8 cellular contexts compared by ENCODE assay signal in genomic region chr2:52976132-52976949, GRCh38.
DNase-seq lines count a peak whose midpoint lies in the region; ATAC-seq, FAIRE-seq and TF ChIP-seq lines count a peak whose summit lies in the region.

No MANE protein-coding gene starts in this region.

- no peak overlapping the region for H3K9ac ChIP-seq in PC-3 (ENCODE audit: low read length)

- peak; percentile 93 for TF ChIP-seq CTCF in PC-3 (conservative IDR thresholded peaks at IDR 0.05; ENCODE audit: low read depth, low read length)
- TF ChIP-seq CTCF in foreskin keratinocyte (conservative IDR thresholded peaks at IDR 0.05) = peak; percentile 69

- H3K4me2 ChIP-seq in PC-3 (ENCODE audit: low read length) = no peak overlapping the region

- H3K27ac ChIP-seq in PC-3 (ENCODE audit: low read length) (no peak overlapping the region), foreskin keratinocyte (no peak overlapping the region), small intestine (ENCODE audit: low read depth in 1 of 2, low read length in 1 of 2) (no peak overlapping the region)

- CTCF ChIA-PET in PC-3 (lab: Charles Lee) = interaction anchor here (0.5 to 1.2 kb wide), 3 partner anchors 34 to 166 kb away, joined by 3 to 8 read pairs (median 6); no protein-coding TSS in a partner anchor

- peak; percentile 5 for DNase-seq in Ammon's horn (ENCODE audit: low spot score)
- peak; percentile 21 to 51 for DNase-seq in HAP-1 (ENCODE audit: low spot score in 2 of 2)
- DNase-seq in PC-3 = peak; percentile 72
- DNase-seq in foreskin keratinocyte = peak; percentile 4 to 35
- no peak for DNase-seq in cerebellar nuclear complex (lab: John Stamatoyannopoulos, UW)
- DNase-seq in small intestine = no peak
- DNase-seq in T-helper 1 cell = no peak

- H3K79me2 ChIP-seq in PC-3 (ENCODE audit: low read length) = no peaks in the 10 kb centered on the region

- no peaks in the 10 kb centered on the region for H3K36me3 ChIP-seq in HAP-1 (replicated peaks)
- H3K36me3 ChIP-seq in PC-3 (ENCODE audit: low read depth, low read length) = no peaks in the 10 kb centered on the region
- H3K36me3 ChIP-seq in small intestine (ENCODE audit: control insufficient read depth in 2 of 2, insufficient read depth in 2 of 2, low read length in 2 of 2) = no peaks in the 10 kb centered on the region

- no peaks in the 10 kb centered on the region for H3K4me1 ChIP-seq in HAP-1
- no peaks in the 10 kb centered on the region for H3K4me1 ChIP-seq in PC-3 (ENCODE audit: insufficient read depth, low read length)
- H3K4me1 ChIP-seq in foreskin keratinocyte = no peaks in the 10 kb centered on the region
- H3K4me1 ChIP-seq in small intestine (ENCODE audit: control insufficient read depth in 2 of 2, insufficient read depth in 1 of 2, low read depth in 1 of 2, low read length in 1 of 2) = no peaks in the 10 kb centered on the region

- intact Hi-C loops in PC-3 (cut with micrococcal nuclease) = loop anchor here (1.0 to 5.0 kb wide), 4 partner anchors 40 to 559 kb away; no protein-coding TSS in a partner anchor

- H3K9me2 ChIP-seq in PC-3 (replicated peaks; ENCODE audit: low read length) = no peaks in the 10 kb centered on the region

- H3K4me3 ChIP-seq in HAP-1 = no peak overlapping the region
- H3K4me3 ChIP-seq in PC-3 (ENCODE audit: low read length) = no peak overlapping the region
- no peak overlapping the region for H3K4me3 ChIP-seq in small intestine (ENCODE audit: low read depth in 1 of 2, low read length in 2 of 2)

- H3K9me3 ChIP-seq in HAP-1 = no peaks in the 10 kb centered on the region
- H3K9me3 ChIP-seq in PC-3 (ENCODE audit: low read length) = no peaks in the 10 kb centered on the region
- H3K9me3 ChIP-seq in small intestine (ENCODE audit: control insufficient read depth, low read depth) = no peaks in the 10 kb centered on the region

- ATAC-seq in PC-3 = peak; percentile 88
- ATAC-seq in foreskin keratinocyte = peak; percentile 81
- ATAC-seq in HG02571 (IDR thresholded peaks at IDR 0.05; ENCODE audit: unreplicated experiment) = no peak

- H4K20me1 ChIP-seq in PC-3 (ENCODE audit: low read length) = no peaks in the 10 kb centered on the region

- in situ Hi-C loops in HAP-1 (cut with MboI; ENCODE audit: low sequenced_read_pairs) = no loop called here

- BruUV-seq in PC-3 (replicated peaks; lab: Mats Ljungman, UMichigan) = no TSS peak

- no peak for FAIRE-seq in small intestine (lab: Jason Lieb, UNC)

- H3K27me3 ChIP-seq in HAP-1 (ENCODE audit: low read depth) = no peaks in the 10 kb centered on the region
- no peaks in the 10 kb centered on the region for H3K27me3 ChIP-seq in PC-3 (ENCODE audit: low read length)
- no peaks in the 10 kb centered on the region for H3K27me3 ChIP-seq in foreskin keratinocyte
- no peaks in the 10 kb centered on the region for H3K27me3 ChIP-seq in small intestine (ENCODE audit: control insufficient read depth in 2 of 2, insufficient read depth in 2 of 2, low read length in 2 of 2)

- H3F3A ChIP-seq in PC-3 (ENCODE audit: low read length, unreplicated experiment) = no peaks in the 10 kb centered on the region

- POLR2A ChIA-PET in PC-3 (lab: Charles Lee; ENCODE audit: unreplicated experiment) = no interaction called here

- H2AFZ ChIP-seq in PC-3 (ENCODE audit: low read length) = no peak overlapping the region

- 45 to 48% (median 47%) methylated on average over 2 of the region's 2 CpGs for WGBS in small intestine, 3 donors

Comparison
In these comparisons a context has a peak if more than half of its experiments do, and no peak if none do; other contexts are left out.
1. DNase-seq: peak in Ammon's horn (single experiment), HAP-1 (2 of 2), PC-3 (single experiment) and foreskin keratinocyte (2 of 2); none in cerebellar nuclear complex (0 of 2), small intestine (single experiment) and T-helper 1 cell (0 of 5).